32 cellular contexts compared by ENCODE assay signal in genomic region chr6:13189710-13190109, GRCh38.
DNase-seq lines count a peak whose midpoint lies in the region; ATAC-seq, FAIRE-seq and TF ChIP-seq lines count a peak whose summit lies in the region.
"Had no signal": no experiment of that assay in that cellular context is flagged by ENCODE, and none has a peak within 500 bp of the region (broad histone marks: within the 10 kb centered on the region; RNA-seq: fewer than 3 reads in every experiment).

No MANE protein-coding gene starts in this region.

- no peaks in the 10 kb centered on the region for H3K4me1 Mint-ChIP-seq in osteocyte (ENCODE audit: unreplicated experiment)
- H3K4me1 Mint-ChIP-seq: CD4-positive, alpha-beta memory T cell; CD4-positive, CD25-positive, alpha-beta regulatory T cell; CD8-positive, alpha-beta memory T cell had no signal

- H3K27ac ChIP-seq in HepG2 (ENCODE audit: extremely low read length, insufficient read depth, low read length) (no peak overlapping the region), right lobe of liver (no peak overlapping the region)
- H3K27ac ChIP-seq: 22Rv1; A549; BLaER1; BLaER1 treated with 17β-estradiol and CSF1 and Interleukin-3, amounts not matched to agents 10 nM and 100 nM; C4-2B had no signal

- H3K9ac ChIP-seq in HepG2 (ENCODE audit: insufficient read depth, low read depth, low read length): no peak overlapping the region
- H3K9ac ChIP-seq: BLaER1; BLaER1 treated with 17β-estradiol and CSF1 and Interleukin-3, amounts not matched to agents 10 nM and 100 nM had no signal

- intact Hi-C loops in HepG2 (cut with micrococcal nuclease; ENCODE audit: unreplicated experiment): no loop called here
- intact Hi-C loops in right lobe of liver (cut with DNase I): loop anchor here (10.0 kb wide), 2 partner anchors 135 to 145 kb away; partner anchors contain the start of gene TBC1D7 (in 1 of the 2)

- H3K4me3 ChIP-seq in HepG2 (replicated peaks in 1 of 3; ENCODE audit: insufficient read depth in 1 of 3, low read depth in 2 of 3, low read length in 3 of 3): no peak overlapping the region
- H3K4me3 ChIP-seq in right lobe of liver: no peak overlapping the region
- H3K4me3 ChIP-seq: A549; BLaER1; BLaER1 treated with 17β-estradiol and CSF1 and Interleukin-3, amounts not matched to agents 10 nM and 100 nM had no signal

- ATAC-seq in HepG2 (peak; percentile 60), right lobe of liver (no peak), GM21367 (IDR thresholded peaks at IDR 0.05; ENCODE audit: unreplicated experiment) (no peak)
- ATAC-seq: A549; CD8-positive, alpha-beta T cell had no signal

- no peak for TF ChIP-seq EP300 in HepG2 (IDR thresholded peaks at IDR 0.05; ENCODE audit: low read depth in 2 of 2, low read length in 2 of 2)
- TF ChIP-seq EP300 in HepG2 (CRISPR knock-in tag; IDR thresholded peaks at IDR 0.05; ENCODE audit: borderline replicate concordance): no peak

- H3K4me2 ChIP-seq in HepG2 (ENCODE audit: low read depth, low read length): no peak overlapping the region
- H3K4me2 ChIP-seq: A549; BLaER1; BLaER1 treated with 17β-estradiol and CSF1 and Interleukin-3, amounts not matched to agents 10 nM and 100 nM had no signal

- TF ChIP-seq POLR2A in HepG2 (IDR thresholded peaks at IDR 0.05; ENCODE audit: insufficient read depth in 1 of 2, low read depth in 2 of 2, low read length in 2 of 2) (no peak), right lobe of liver (IDR thresholded peaks at IDR 0.05) (no peak)

- POLR2A ChIA-PET in HepG2 (lab: Yijun Ruan, JAX): interaction anchor here (0.7 kb wide), 1 partner anchor 893 kb away, joined by 3 read pairs; no protein-coding TSS in a partner anchor

- H3K27me3 ChIP-seq in HepG2 (ENCODE audit: control insufficient read depth in 1 of 2, insufficient read depth in 2 of 2, low read length in 2 of 2) (peaks cover 0 to 18% of the 10 kb centered on the region in 2 experiments; a peak in 2 of 5 replicates), right lobe of liver (no peaks in the 10 kb centered on the region)
- H3K27me3 ChIP-seq: BLaER1; BLaER1 treated with 17β-estradiol and CSF1 and Interleukin-3, amounts not matched to agents 10 nM and 100 nM had no signal

- BruUV-seq in HepG2 (replicated peaks; lab: Mats Ljungman, UMichigan): no TSS peak

- H4K20me1 ChIP-seq in HepG2 (ENCODE audit: insufficient read depth, low read length): no peaks in the 10 kb centered on the region
- H4K20me1 ChIP-seq: BLaER1; BLaER1 treated with 17β-estradiol and CSF1 and Interleukin-3, amounts not matched to agents 10 nM and 100 nM had no signal

- H3K27ac Mint-ChIP-seq in osteocyte (ENCODE audit: unreplicated experiment): no peak overlapping the region
- H3K27ac Mint-ChIP-seq: B cell; CD14-positive monocyte; CD4-positive, alpha-beta memory T cell; CD4-positive, alpha-beta T cell; CD4-positive, CD25-positive, alpha-beta regulatory T cell; CD8-positive, alpha-beta memory T cell; CD8-positive, alpha-beta T cell had no signal

- no peak overlapping the region for H3K4me3 Mint-ChIP-seq in osteocyte (ENCODE audit: unreplicated experiment)
- H3K4me3 Mint-ChIP-seq: B cell; CD14-positive monocyte; CD4-positive, alpha-beta memory T cell; CD4-positive, alpha-beta T cell; CD4-positive, CD25-positive, alpha-beta regulatory T cell; CD8-positive, alpha-beta memory T cell; CD8-positive, alpha-beta T cell had no signal

- H3K9me3 ChIP-seq in HepG2 (ENCODE audit: low read length): no peaks in the 10 kb centered on the region
- H3K9me3 ChIP-seq in right lobe of liver: no peaks in the 10 kb centered on the region
- H3K9me3 ChIP-seq: A549; BE2C; BLaER1; BLaER1 treated with 17β-estradiol and CSF1 and Interleukin-3, amounts not matched to agents 10 nM and 100 nM; Caco-2 had no signal

- in situ Hi-C loops in HepG2 (cut with HindIII; ENCODE audit: extremely low pct_ligation_motif_present, low pct_unique_long_range_greater_than_20kb): loop anchor here (10.0 to 25.0 kb wide), 2 partner anchors 145 to 348 kb away; no protein-coding TSS in a partner anchor

- no peak for FAIRE-seq in HepG2 (lab: Jason Lieb, UNC)
- FAIRE-seq: A204.1, A549, D721Med had no signal

- DNase-seq in HepG2 (ENCODE audit: low spot score) (peak; percentile 15), right lobe of liver (no peak), osteocyte (ENCODE audit: extremely low spot score, unreplicated experiment) (peak; percentile 4)
- DNase-seq: 8988T; ACHN; AML-193; BE2C; C1 segment of cervical spinal cord; Caco-2; Calu3; CD4-positive, alpha-beta memory T cell; CD4-positive, alpha-beta T cell; CD4-positive, CD25-positive, alpha-beta regulatory T cell; CD8-positive, alpha-beta memory T cell; CD8-positive, alpha-beta T cell; COR-L47; DMS 273 treated with DMSO at 0.1 percent for 48 hours; DMS153; DMS53; DMS79; DMS79 treated with DMSO at 0.1 percent for 48 hours; DND-41 had no signal

- 21% methylated on average over 6 of the region's 6 CpGs for WGBS in HepG2 (ENCODE audit: low lambda C conversion rate)
- 64% methylated on average over 6 of the region's 6 CpGs for WGBS in right lobe of liver (ENCODE audit: insufficient coverage, low coverage, low lambda C conversion rate, missing lambda C conversion rate)

- H3K4me1 ChIP-seq in HepG2 (ENCODE audit: insufficient read depth, low read length) (peaks cover 12% of the 10 kb centered on the region), right lobe of liver (no peaks in the 10 kb centered on the region)
- H3K4me1 ChIP-seq: A549, BE2C, Caco-2 had no signal

- H3K79me2 ChIP-seq in HepG2 (ENCODE audit: insufficient read depth, low read length): no peaks in the 10 kb centered on the region

- TF ChIP-seq CTCF in HepG2 (CRISPR knock-in tag; IDR thresholded peaks at IDR 0.05) (no peak), right lobe of liver (IDR thresholded peaks at IDR 0.05) (no peak), osteocyte (IDR thresholded peaks at IDR 0.05) (no peak)

- peaks cover 12% of the 10 kb centered on the region for H3K27me3 Mint-ChIP-seq in osteocyte (ENCODE audit: unreplicated experiment)

- no peaks in the 10 kb centered on the region for H3K36me3 Mint-ChIP-seq in osteocyte (ENCODE audit: unreplicated experiment)
- H3K36me3 Mint-ChIP-seq: CD14-positive monocyte; CD4-positive, CD25-positive, alpha-beta regulatory T cell; CD8-positive, alpha-beta memory T cell; CD8-positive, alpha-beta T cell had no signal

- H2AFZ ChIP-seq in HepG2 (ENCODE audit: low read length): no peak overlapping the region

- TF ChIP-seq RAD21 in HepG2 (CRISPR knock-in tag; IDR thresholded peaks at IDR 0.05): no peak

- H3K36me3 ChIP-seq in HepG2 (replicated peaks in 1 of 2; ENCODE audit: control insufficient read depth in 1 of 2, insufficient read depth in 2 of 2, low read length in 2 of 2) (no peaks in the 10 kb centered on the region), right lobe of liver (no peaks in the 10 kb centered on the region)
- H3K36me3 ChIP-seq: BE2C; BLaER1; BLaER1 treated with 17β-estradiol and CSF1 and Interleukin-3, amounts not matched to agents 10 nM and 100 nM had no signal

- CTCF ChIA-PET in HepG2 (lab: Yijun Ruan, JAX; ENCODE audit: low intra/inter-chr PET ratio, low total read pairs): no interaction called here

- no peaks in the 10 kb centered on the region for H3K9me3 Mint-ChIP-seq in osteocyte (ENCODE audit: unreplicated experiment)
- H3K9me3 Mint-ChIP-seq: CD14-positive monocyte; CD4-positive, alpha-beta memory T cell; CD4-positive, alpha-beta T cell; CD4-positive, CD25-positive, alpha-beta regulatory T cell; CD8-positive, alpha-beta T cell had no signal

TF ChIP-seq in HepG2, 621 proteins besides CTCF, POLR2A, EP300 and RAD21:
- TF ChIP-seq GTF3A (CRISPR knock-in tag; conservative IDR thresholded peaks at IDR 0.05) (no peak), ZNF564 (CRISPR knock-in tag; IDR thresholded peaks at IDR 0.05) (peak; percentile 96), HNF4A (CRISPR knock-in tag; IDR thresholded peaks at IDR 0.05) (0 out of 2 replicates have a peak, but pooled peaks have one; percentile 27)

Comparison
In these comparisons a context has a peak if more than half of its experiments do, and no peak if none do; other contexts are left out.
1. DNase-seq: peak in HepG2 (single experiment) and osteocyte (single experiment); none in right lobe of liver (0 of 3).